In the genomic region with DNA sequence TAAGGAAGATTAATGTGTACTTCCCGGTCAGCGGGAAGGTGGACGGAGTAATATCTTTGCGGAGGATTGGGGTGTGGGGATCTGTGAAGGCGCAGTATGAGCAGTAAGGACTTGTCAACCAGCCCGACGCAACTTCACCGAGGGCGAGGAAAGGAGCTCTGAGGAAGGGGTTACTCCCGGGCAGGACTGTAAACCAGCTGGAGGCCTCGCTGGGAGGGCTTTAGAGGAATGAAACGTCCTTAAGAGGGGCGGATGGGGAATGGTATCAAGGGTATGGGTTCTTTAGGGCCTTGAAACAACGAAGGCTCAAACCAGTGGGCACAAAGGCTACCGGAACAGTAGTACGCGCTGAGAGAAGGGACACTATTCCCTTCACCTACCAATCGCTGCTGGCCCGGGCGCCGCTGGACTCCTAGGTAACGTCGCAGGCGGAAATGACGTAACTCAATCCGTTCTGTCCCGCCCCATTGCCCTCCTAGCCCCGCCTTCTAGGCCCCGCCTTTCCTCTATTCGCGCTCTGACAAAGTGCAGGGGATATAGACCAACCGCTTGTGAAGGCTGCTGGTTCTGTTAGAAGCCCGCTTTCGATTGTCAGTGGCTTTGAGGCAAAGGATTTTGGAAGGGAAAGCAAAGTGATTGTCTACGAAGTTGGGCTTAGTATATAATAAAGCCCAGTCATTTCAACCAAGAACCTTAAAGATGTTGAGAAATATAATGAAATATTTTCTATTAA, we compare ENCODE assay signal across 1 cellular context.
TF ChIP-seq lines count a peak whose summit lies in the region.

A gene with protein sequence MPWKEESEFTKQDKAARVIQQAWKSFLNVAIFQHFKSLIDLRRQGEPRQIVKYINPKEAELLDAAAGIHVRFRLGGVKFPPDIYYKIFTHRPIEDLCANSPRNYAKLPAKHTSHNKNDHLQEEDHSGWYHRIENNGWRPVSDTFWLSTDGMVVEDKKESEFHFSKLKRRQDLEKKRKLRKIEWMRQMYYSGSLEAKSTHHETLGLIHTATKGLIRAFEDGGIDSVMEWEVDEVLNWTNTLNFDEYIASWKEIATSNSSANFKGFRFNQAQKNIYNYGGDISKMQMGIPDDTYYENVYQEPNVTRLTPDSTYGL (minus strand): TSS at position 439 of the 733 bp plus-strand sequence. CDS start 5,970 bp downstream, outside the sequence.

TF ChIP-seq in HEK293, 187 proteins besides CTCF, POLR2A, EP300 and RAD21 (continued from another document and continues in another):
- TF ChIP-seq, protein P1, sequence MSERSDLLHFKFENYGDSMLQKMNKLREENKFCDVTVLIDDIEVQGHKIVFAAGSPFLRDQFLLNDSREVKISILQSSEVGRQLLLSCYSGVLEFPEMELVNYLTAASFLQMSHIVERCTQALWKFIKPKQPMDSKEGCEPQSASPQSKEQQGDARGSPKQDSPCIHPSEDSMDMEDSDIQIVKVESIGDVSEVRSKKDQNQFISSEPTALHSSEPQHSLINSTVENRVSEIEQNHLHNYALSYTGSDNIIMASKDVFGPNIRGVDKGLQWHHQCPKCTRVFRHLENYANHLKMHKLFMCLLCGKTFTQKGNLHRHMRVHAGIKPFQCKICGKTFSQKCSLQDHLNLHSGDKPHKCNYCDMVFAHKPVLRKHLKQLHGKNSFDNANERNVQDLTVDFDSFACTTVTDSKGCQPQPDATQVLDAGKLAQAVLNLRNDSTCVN (tag by site-specific recombination; optimal IDR thresholded peaks at IDR 0.05) = peak; percentile 21
- TF ChIP-seq ZBTB10 (tag by site-specific recombination; IDR thresholded peaks at IDR 0.05) (no peak), GLI2 (tag by site-specific recombination; IDR thresholded peaks at IDR 0.05; ENCODE audit: borderline replicate concordance, low read depth) (no peak), ZSCAN16 (tag by site-specific recombination; IDR thresholded peaks at IDR 0.05) (no peak), ZBTB21 (tag by site-specific recombination; IDR thresholded peaks at IDR 0.05) (peak; percentile 46; the same call in 1 of the 2 replicates), ZBTB11 (tag by site-specific recombination; conservative IDR thresholded peaks at IDR 0.05; ENCODE audit: low read depth) (peak; percentile 81), ZNF518A (tag by site-specific recombination; conservative IDR thresholded peaks at IDR 0.05; ENCODE audit: low read depth) (peak; percentile 60), ZEB2 (tag by site-specific recombination; IDR thresholded peaks at IDR 0.05) (0 out of 2 replicates have a peak, but pooled peaks have one; percentile 39), OSR2 (tag by site-specific recombination; IDR thresholded peaks at IDR 0.05) (peak; percentile 90), ZNF266 (tag by site-specific recombination; IDR thresholded peaks at IDR 0.05; ENCODE audit: low read depth) (no peak), ZNF140 (tag by site-specific recombination; IDR thresholded peaks at IDR 0.05) (no peak), PATZ1 (tag by site-specific recombination; IDR thresholded peaks at IDR 0.05) (0 out of 2 replicates have a peak, but pooled peaks have one; percentile 40), FEZF1 (tag by site-specific recombination; IDR thresholded peaks at IDR 0.05) (0 out of 2 replicates have a peak, but pooled peaks have one; percentile 14), ATF2 (tag by site-specific recombination; IDR thresholded peaks at IDR 0.05; ENCODE audit: low read depth) (peak; percentile 98), RBAK (tag by site-specific recombination; IDR thresholded peaks at IDR 0.05) (no peak), ZXDB (tag by site-specific recombination; IDR thresholded peaks at IDR 0.05) (peak; percentile 58; the same call in 1 of the 2 replicates), ZNF501 (tag by site-specific recombination; IDR thresholded peaks at IDR 0.05) (peak; percentile 92), SP2 (tag by site-specific recombination; IDR thresholded peaks at IDR 0.05) (peak; percentile 92), ZNF335 (tag by site-specific recombination; conservative IDR thresholded peaks at IDR 0.05) (peak; percentile 17; the same call in 1 of the 2 replicates), ZNF660 (tag by site-specific recombination; IDR thresholded peaks at IDR 0.05) (peak; percentile 10; the same call in 1 of the 2 replicates), ZBTB17 (tag by site-specific recombination; IDR thresholded peaks at IDR 0.05) (peak; percentile 62), ZNF324 (tag by site-specific recombination; IDR thresholded peaks at IDR 0.05) (peak; percentile 41; the same call in 1 of the 2 replicates), GLIS1 (tag by site-specific recombination; IDR thresholded peaks at IDR 0.05) (peak; percentile 41; the same call in 1 of the 2 replicates), ZIC2 (tag by site-specific recombination; IDR thresholded peaks at IDR 0.05) (peak; percentile 48; the same call in 1 of the 2 replicates), TRIM28 (IDR thresholded peaks at IDR 0.05; ENCODE audit: borderline replicate concordance, low read length) (peak; percentile 78), ZBTB20 (tag by site-specific recombination; IDR thresholded peaks at IDR 0.05) (peak; percentile 94)
- TF ChIP-seq, protein P2, sequence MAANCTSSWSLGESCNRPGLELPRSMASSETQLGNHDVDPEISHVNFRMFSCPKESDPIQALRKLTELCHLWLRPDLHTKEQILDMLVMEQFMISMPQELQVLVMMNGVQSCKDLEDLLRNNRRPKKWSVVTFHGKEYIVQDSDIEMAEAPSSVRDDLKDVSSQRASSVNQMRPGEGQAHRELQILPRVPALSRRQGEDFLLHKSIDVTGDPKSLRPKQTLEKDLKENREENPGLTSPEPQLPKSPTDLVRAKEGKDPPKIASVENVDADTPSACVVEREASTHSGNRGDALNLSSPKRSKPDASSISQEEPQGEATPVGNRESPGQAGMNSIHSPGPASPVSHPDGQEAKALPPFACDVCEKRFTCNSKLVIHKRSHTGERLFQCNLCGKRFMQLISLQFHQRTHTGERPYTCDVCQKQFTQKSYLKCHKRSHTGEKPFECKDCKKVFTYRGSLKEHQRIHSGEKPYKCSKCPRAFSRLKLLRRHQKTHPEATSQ (tag by site-specific recombination; IDR thresholded peaks at IDR 0.05) = peak; percentile 53; the same call in 1 of the 2 replicates
- TF ChIP-seq, protein P3, sequence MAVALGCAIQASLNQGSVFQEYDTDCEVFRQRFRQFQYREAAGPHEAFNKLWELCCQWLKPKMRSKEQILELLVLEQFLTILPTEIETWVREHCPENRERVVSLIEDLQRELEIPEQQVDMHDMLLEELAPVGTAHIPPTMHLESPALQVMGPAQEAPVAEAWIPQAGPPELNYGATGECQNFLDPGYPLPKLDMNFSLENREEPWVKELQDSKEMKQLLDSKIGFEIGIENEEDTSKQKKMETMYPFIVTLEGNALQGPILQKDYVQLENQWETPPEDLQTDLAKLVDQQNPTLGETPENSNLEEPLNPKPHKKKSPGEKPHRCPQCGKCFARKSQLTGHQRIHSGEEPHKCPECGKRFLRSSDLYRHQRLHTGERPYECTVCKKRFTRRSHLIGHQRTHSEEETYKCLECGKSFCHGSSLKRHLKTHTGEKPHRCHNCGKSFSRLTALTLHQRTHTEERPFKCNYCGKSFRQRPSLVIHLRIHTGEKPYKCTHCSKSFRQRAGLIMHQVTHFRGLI (tag by site-specific recombination; IDR thresholded peaks at IDR 0.05) = 0 out of 2 replicates have a peak, but pooled peaks have one; percentile 8
